Comparison of ENCODE assay signal across 1 cellular context in the genomic region with DNA sequence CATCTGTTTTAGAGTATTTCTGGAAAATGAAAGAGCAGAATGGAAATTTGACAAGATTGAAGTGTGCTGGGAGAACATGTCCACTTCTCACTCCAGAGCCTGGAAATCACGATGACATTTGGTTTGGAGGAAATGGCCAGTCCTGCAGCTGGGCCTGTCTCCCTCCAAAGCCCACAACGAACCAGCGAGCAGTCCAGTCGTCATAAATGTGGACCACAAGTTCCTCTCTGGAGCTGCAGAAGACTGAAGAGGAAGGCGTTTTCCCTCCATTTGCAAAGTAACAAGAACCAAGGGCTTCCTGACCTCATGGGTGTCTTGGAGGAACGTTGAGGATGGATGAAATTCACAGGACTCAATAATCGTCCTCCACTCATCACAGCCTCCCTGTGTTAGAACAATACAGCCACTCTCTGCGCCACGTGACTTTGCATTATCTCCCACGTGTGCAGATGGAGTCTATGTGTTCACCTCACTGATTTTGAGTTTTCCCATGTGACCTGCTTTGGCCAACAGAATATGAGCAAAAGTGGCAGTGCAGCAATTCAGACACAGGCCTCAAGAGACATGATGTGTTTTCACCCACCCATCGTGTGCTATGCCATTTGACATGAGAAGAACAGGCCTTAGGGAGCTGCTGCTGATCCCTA.
TF ChIP-seq lines count a peak whose summit lies in the region.

No MANE protein-coding gene starts in this region.

TF ChIP-seq in H1, 55 proteins besides CTCF, POLR2A, EP300 and RAD21 (continued from another document):
- TF ChIP-seq, protein P1, sequence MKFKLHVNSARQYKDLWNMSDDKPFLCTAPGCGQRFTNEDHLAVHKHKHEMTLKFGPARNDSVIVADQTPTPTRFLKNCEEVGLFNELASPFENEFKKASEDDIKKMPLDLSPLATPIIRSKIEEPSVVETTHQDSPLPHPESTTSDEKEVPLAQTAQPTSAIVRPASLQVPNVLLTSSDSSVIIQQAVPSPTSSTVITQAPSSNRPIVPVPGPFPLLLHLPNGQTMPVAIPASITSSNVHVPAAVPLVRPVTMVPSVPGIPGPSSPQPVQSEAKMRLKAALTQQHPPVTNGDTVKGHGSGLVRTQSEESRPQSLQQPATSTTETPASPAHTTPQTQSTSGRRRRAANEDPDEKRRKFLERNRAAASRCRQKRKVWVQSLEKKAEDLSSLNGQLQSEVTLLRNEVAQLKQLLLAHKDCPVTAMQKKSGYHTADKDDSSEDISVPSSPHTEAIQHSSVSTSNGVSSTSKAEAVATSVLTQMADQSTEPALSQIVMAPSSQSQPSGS (IDR thresholded peaks at IDR 0.05; ENCODE audit: low read length) = no peak
- no peak for TF ChIP-seq SIN3A (conservative IDR thresholded peaks at IDR 0.05 in 1 of 2, IDR thresholded peaks at IDR 0.05 in 1 of 2; ENCODE audit: low read depth in 1 of 2, low read length in 2 of 2)
- no peak for TF ChIP-seq TAF7 (optimal IDR thresholded peaks at IDR 0.05; ENCODE audit: borderline replicate concordance, low read depth, low read length)
